ENCODE assay signal across 1 cellular context in the genomic region with DNA sequence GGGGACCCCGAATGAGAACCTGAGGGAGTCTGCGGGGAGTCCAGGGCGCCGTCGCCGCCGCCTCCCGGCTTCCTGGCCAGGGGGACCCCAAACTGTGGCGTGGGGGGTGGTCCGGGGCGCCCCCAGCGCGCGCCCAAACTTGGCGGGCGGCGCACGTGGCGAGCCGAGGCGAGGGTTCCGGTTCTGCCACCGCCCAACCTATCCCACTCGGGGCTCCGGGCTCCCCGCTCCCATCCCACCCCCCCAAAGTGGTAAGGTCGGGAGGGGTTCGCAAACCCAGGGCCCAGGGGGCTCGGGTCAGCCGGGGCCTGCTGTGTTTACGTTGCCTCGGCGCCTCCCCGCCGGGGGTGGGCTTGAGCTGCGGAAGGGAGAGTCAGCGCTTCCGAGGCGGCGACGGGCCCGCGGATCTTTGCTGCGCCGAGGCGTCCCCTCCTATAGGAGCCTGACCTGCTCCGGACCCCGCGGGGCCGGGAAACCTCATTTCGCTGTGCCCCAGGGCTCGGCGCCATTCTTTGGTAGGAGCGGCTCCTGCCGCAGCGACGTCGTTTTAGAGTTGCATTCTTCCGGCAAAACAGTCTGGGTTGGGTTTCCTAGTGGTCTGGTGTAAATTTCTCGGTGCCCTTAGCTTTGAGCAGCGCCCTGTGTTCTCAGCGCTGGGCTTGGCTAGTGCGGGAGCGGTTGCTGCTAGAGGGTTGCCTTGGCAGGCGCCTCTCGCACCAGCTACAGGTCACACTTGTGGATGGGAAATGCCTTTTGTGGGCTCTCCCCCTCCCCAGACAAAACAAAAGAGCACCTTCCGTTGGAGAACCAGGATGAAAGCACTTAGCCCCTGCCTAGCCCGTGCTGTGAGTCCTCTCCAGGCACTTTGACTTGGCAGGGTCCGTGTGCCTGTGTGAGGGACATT.
TF ChIP-seq lines count a peak whose summit lies in the region.

No MANE protein-coding gene starts in this region.

TF ChIP-seq in endothelial cell of umbilical vein, 7 proteins besides CTCF, POLR2A, EP300 and RAD21:
- TF ChIP-seq GATA2 (IDR thresholded peaks at IDR 0.05; ENCODE audit: insufficient read depth, insufficient read length, low read depth, low read length) (no peak), POLR2AphosphoS5 (IDR thresholded peaks at IDR 0.05; ENCODE audit: insufficient read depth, low read depth, low read length) (peak; percentile 53)
